Comparison of ENCODE assay signal across 23 cellular contexts in the genomic region with DNA sequence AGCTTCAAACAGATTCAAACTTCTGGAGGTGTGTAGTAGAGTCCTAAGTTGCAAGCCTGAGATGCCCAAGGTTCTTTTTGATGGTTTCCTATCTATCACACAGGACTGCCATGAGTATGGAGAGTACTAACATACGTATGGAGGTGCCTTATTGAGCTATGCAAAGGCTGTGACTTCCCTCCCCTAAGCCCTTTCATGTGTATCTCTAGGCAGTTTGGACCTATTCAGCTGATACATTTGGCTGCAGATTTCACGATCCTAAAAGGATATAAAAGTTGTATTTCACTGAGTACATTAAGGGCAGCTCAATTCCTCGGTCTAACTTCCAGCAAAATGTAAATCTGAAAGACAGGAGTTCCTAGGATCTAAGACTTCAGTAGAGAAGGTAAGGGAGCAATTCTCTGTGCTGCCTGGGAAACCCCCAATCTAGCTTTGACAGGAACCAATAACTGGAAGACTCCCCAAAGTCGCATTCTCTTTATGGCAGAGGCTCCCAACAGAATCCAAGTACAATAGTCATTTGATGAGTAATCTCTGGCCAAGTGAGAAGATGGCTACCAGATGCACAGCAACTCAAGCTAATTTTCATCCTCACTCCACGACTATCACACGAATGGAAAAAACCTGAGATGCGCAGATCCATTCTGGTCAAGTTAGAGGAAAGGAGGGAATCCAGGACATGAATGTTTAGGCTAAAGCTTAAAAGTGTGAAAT.
"Had no signal": no experiment of that assay in that cellular context is flagged by ENCODE, and none has a peak within 500 bp of the region (broad histone marks: within the 10 kb centered on the region; RNA-seq: fewer than 3 reads in every experiment).

No MANE protein-coding gene starts in this region.

- H3K27me3 Mint-ChIP-seq: activated B cell treated with CpG ODN at 0.5 μM for 24 hours had no signal

- H3K27me3 ChIP-seq: colonic mucosa, esophagus squamous epithelium, heart right ventricle, right atrium auricular region, thyroid gland had no signal

- H3K4me3 Mint-ChIP-seq: activated B cell treated with CpG ODN at 0.5 μM for 24 hours; activated CD4-positive, alpha-beta T cell treated with anti-CD3 and anti-CD28 coated beads for 36 hours; activated naive CD8-positive, alpha-beta T cell treated with anti-CD3 and anti-CD28 coated beads, Interleukin-2, amount 10 ng/mL, durations not matched to agents 7 days and 5 days; endodermal cell; memory B cell; natural killer cell treated with Interleukin-12 subunit alpha and Interleukin-12 subunit beta and Interleukin-15 and Interleukin-18, amount 100 ng/mL, for 72 hours; stimulated activated naive CD8-positive, alpha-beta T cell treated with anti-CD3 and anti-CD28 coated beads, Interleukin-15, Interleukin-2, amounts not matched to agents 100 ng/mL and 50 ng/mL, for 24 hours had no signal

- H3K27ac ChIP-seq: colonic mucosa, esophagus squamous epithelium, heart right ventricle, psoas muscle, right atrium auricular region, thyroid gland had no signal

- H3K9me3 ChIP-seq: colonic mucosa, esophagus squamous epithelium, heart right ventricle, psoas muscle, right atrium auricular region, thyroid gland had no signal

- ATAC-seq: activated CD4-positive, alpha-beta T cell treated with anti-CD3 and anti-CD28 coated beads for 36 hours; heart right ventricle; left colon; natural killer cell treated with Interleukin-12 subunit alpha and Interleukin-12 subunit beta and Interleukin-15 and Interleukin-18, amount 100 ng/mL, for 72 hours had no signal

- H3K36me3 ChIP-seq: colonic mucosa had no signal

- H3K4me1 Mint-ChIP-seq: activated B cell treated with CpG ODN at 0.5 μM for 24 hours; activated naive CD8-positive, alpha-beta T cell treated with anti-CD3 and anti-CD28 coated beads, Interleukin-2, amount 10 ng/mL, durations not matched to agents 7 days and 5 days; memory B cell had no signal

- H3K9me3 Mint-ChIP-seq: activated B cell treated with CpG ODN at 0.5 μM for 24 hours; activated naive CD8-positive, alpha-beta T cell treated with anti-CD3 and anti-CD28 coated beads, Interleukin-2, amount 10 ng/mL, durations not matched to agents 7 days and 5 days; endodermal cell; memory B cell; natural killer cell treated with Interleukin-12 subunit alpha and Interleukin-12 subunit beta and Interleukin-15 and Interleukin-18, amount 100 ng/mL, for 72 hours; stimulated activated naive CD8-positive, alpha-beta T cell treated with anti-CD3 and anti-CD28 coated beads, Interleukin-15, Interleukin-2, amounts not matched to agents 100 ng/mL and 50 ng/mL, for 24 hours had no signal

- H3K27ac Mint-ChIP-seq: activated B cell treated with CpG ODN at 0.5 μM for 24 hours; activated CD4-positive, alpha-beta T cell treated with anti-CD3 and anti-CD28 coated beads for 36 hours; activated naive CD8-positive, alpha-beta T cell treated with anti-CD3 and anti-CD28 coated beads, Interleukin-2, amount 10 ng/mL, durations not matched to agents 7 days and 5 days; endodermal cell; memory B cell; natural killer cell treated with Interleukin-12 subunit alpha and Interleukin-12 subunit beta and Interleukin-15 and Interleukin-18, amount 100 ng/mL, for 72 hours; stimulated activated naive CD8-positive, alpha-beta T cell treated with anti-CD3 and anti-CD28 coated beads, Interleukin-15, Interleukin-2, amounts not matched to agents 100 ng/mL and 50 ng/mL, for 24 hours had no signal

- FAIRE-seq: bronchial epithelial cell, keratinocyte had no signal

- H3K4me3 ChIP-seq: colonic mucosa, esophagus squamous epithelium, heart right ventricle, psoas muscle, right atrium auricular region, thyroid gland had no signal

- H3K4me1 ChIP-seq: colonic mucosa, heart right ventricle, psoas muscle, right atrium auricular region, thyroid gland had no signal

- DNase-seq: activated B cell treated with CpG ODN at 0.5 μM for 24 hours; activated CD4-positive, alpha-beta T cell treated with anti-CD3 and anti-CD28 coated beads for 36 hours; activated CD4-positive, alpha-beta T cell treated with anti-CD3 and anti-CD28 coated beads, Interleukin-2, amount 50 U/mL, for 48 hours; activated naive CD4-positive, alpha-beta T cell treated with Interleukin-2 at 50 U/mL for 16 hours; activated naive CD8-positive, alpha-beta T cell treated with anti-CD3 and anti-CD28 coated beads, Interleukin-2, amount 10 ng/mL, durations not matched to agents 7 days and 5 days; activated T-cell treated with anti-CD3 and anti-CD28 coated beads, Interleukin-2, amount 50 U/mL, for 48 hours; amniotic stem cell; colonic mucosa; endodermal cell; esophagus squamous epithelium; heart right ventricle; left colon; psoas muscle; stimulated activated CD4-positive, alpha-beta T cell treated with anti-CD3 and anti-CD28 coated beads, Interleukin-4, amount 100 ng/mL, for 4 hours; substantia nigra; T1000; thyroid gland had no signal
